41 cellular contexts compared by ENCODE assay signal in genomic region chr7:10436302-10436701, GRCh38.
"Had no signal": no experiment of that assay in that cellular context is flagged by ENCODE, and none has a peak within 500 bp of the region (broad histone marks: within the 10 kb centered on the region; RNA-seq: fewer than 3 reads in every experiment).

No MANE protein-coding gene starts in this region.

- H3K27ac ChIP-seq: adrenal gland, ascending aorta, body of pancreas, brain microvascular endothelial cell, breast epithelium, cardiac muscle cell had no signal

- FAIRE-seq: astrocyte, bronchial epithelial cell had no signal

- H3K4me1 Mint-ChIP-seq: activated naive CD4-positive, alpha-beta T cell treated with anti-CD3 and anti-CD28 coated beads, Interleukin-2, amount 10 ng/mL, durations not matched to agents 7 days and 5 days; activated naive CD4-positive, alpha-beta T cell treated with anti-CD3 and anti-CD28 coated beads, Interleukin-2, amount 50 U/mL, for 24 hours; activated naive CD8-positive, alpha-beta T cell treated with anti-CD3 and anti-CD28 coated beads for 36 hours; activated naive CD8-positive, alpha-beta T cell treated with anti-CD3 and anti-CD28 coated beads, Interleukin-2, amount 10 ng/mL, durations not matched to agents 7 days and 5 days; activated naive CD8-positive, alpha-beta T cell treated with anti-CD3 and anti-CD28 coated beads, Interleukin-2, amount 50 U/mL, for 24 hours; activated T-helper 17 cell treated with anti-CD3 and anti-CD28 coated beads, Interleukin-2, amount 50 U/mL, for 72 hours; brain; central memory CD8-positive, alpha-beta T cell had no signal

- H3K27ac Mint-ChIP-seq: activated naive CD4-positive, alpha-beta T cell treated with anti-CD3 and anti-CD28 coated beads for 36 hours; activated naive CD4-positive, alpha-beta T cell treated with anti-CD3 and anti-CD28 coated beads, Interleukin-2, amount 10 ng/mL, durations not matched to agents 7 days and 5 days; activated naive CD4-positive, alpha-beta T cell treated with anti-CD3 and anti-CD28 coated beads, Interleukin-2, amount 50 U/mL, for 24 hours; activated naive CD4-positive, alpha-beta T cell treated with anti-CD3 and anti-CD28 coated beads, Interleukin-2, amount 50 U/mL, for 72 hours; activated naive CD8-positive, alpha-beta T cell; activated naive CD8-positive, alpha-beta T cell treated with anti-CD3 and anti-CD28 coated beads for 36 hours; activated naive CD8-positive, alpha-beta T cell treated with anti-CD3 and anti-CD28 coated beads, Interleukin-2, amount 10 ng/mL, durations not matched to agents 7 days and 5 days; activated naive CD8-positive, alpha-beta T cell treated with anti-CD3 and anti-CD28 coated beads, Interleukin-2, amount 50 U/mL, for 24 hours; activated T-cell treated with anti-CD3 and anti-CD28 coated beads, Interleukin-2, amount 50 U/mL, for 24 hours; activated T-cell treated with anti-CD3 and anti-CD28 coated beads, Interleukin-2, amount 50 U/mL, for 72 hours; activated T-helper 1 cell treated with anti-CD3 and anti-CD28 coated beads, Interleukin-12 subunit alpha, Interleukin-12 subunit beta, Interleukin-2, Interleukin-4 antibody, amounts not matched to agents 30 ng/mL and 10 ng/mL and 1 ng/mL, durations not matched to agents 14 hours and 24 hours and 36 hours; activated T-helper 17 cell treated with anti-CD3 and anti-CD28 coated beads, Interleukin-2, amount 50 U/mL, for 72 hours; activated T-helper 2 cell treated with anti-CD3 and anti-CD28 coated beads, Interferon-gamma antibody, Interleukin-2, Interleukin-4, amounts not matched to agents 10 μg/mL and 5 μg/mL and 100 μg/mL, durations not matched to agents 14 hours and 24 hours and 36 hours; brain had no signal

- H3K36me3 Mint-ChIP-seq: activated naive CD4-positive, alpha-beta T cell treated with anti-CD3 and anti-CD28 coated beads, Interleukin-2, amount 10 ng/mL, durations not matched to agents 7 days and 5 days; activated naive CD4-positive, alpha-beta T cell treated with anti-CD3 and anti-CD28 coated beads, Interleukin-2, amount 50 U/mL, for 24 hours; activated naive CD4-positive, alpha-beta T cell treated with anti-CD3 and anti-CD28 coated beads, Interleukin-2, amount 50 U/mL, for 72 hours; activated naive CD8-positive, alpha-beta T cell; activated naive CD8-positive, alpha-beta T cell treated with anti-CD3 and anti-CD28 coated beads for 36 hours; activated naive CD8-positive, alpha-beta T cell treated with anti-CD3 and anti-CD28 coated beads, Interleukin-2, amount 10 ng/mL, durations not matched to agents 7 days and 5 days; brain had no signal

- H3K4me1 ChIP-seq: adrenal gland, ascending aorta, body of pancreas, breast epithelium had no signal

- H3K9me3 ChIP-seq: adrenal gland, ascending aorta, body of pancreas, breast epithelium had no signal

- H3K4me3 ChIP-seq: adrenal gland, ascending aorta, body of pancreas, breast epithelium, cardiac muscle cell had no signal

- H3K9me3 Mint-ChIP-seq: activated naive CD4-positive, alpha-beta T cell treated with anti-CD3 and anti-CD28 coated beads, Interleukin-2, amount 10 ng/mL, durations not matched to agents 7 days and 5 days; activated naive CD4-positive, alpha-beta T cell treated with anti-CD3 and anti-CD28 coated beads, Interleukin-2, amount 50 U/mL, for 24 hours; activated naive CD8-positive, alpha-beta T cell treated with anti-CD3 and anti-CD28 coated beads for 36 hours; activated naive CD8-positive, alpha-beta T cell treated with anti-CD3 and anti-CD28 coated beads, Interleukin-2, amount 10 ng/mL, durations not matched to agents 7 days and 5 days; activated T-helper 2 cell treated with anti-CD3 and anti-CD28 coated beads, Interferon-gamma antibody, Interleukin-2, Interleukin-4, amounts not matched to agents 10 μg/mL and 5 μg/mL and 100 μg/mL, durations not matched to agents 14 hours and 24 hours and 36 hours had no signal

- H3K36me3 ChIP-seq: adrenal gland, ascending aorta, brain microvascular endothelial cell, breast epithelium, cardiac muscle cell had no signal

- H3K27me3 ChIP-seq: adrenal gland, ascending aorta, body of pancreas, brain microvascular endothelial cell, breast epithelium, cardiac muscle cell had no signal

- H3K4me3 Mint-ChIP-seq: activated naive CD4-positive, alpha-beta T cell treated with anti-CD3 and anti-CD28 coated beads for 36 hours; activated naive CD4-positive, alpha-beta T cell treated with anti-CD3 and anti-CD28 coated beads, Interleukin-2, amount 10 ng/mL, durations not matched to agents 7 days and 5 days; activated naive CD4-positive, alpha-beta T cell treated with anti-CD3 and anti-CD28 coated beads, Interleukin-2, amount 50 U/mL, for 24 hours; activated naive CD8-positive, alpha-beta T cell; activated naive CD8-positive, alpha-beta T cell treated with anti-CD3 and anti-CD28 coated beads for 36 hours; activated naive CD8-positive, alpha-beta T cell treated with anti-CD3 and anti-CD28 coated beads, Interleukin-2, amount 10 ng/mL, durations not matched to agents 7 days and 5 days; activated naive CD8-positive, alpha-beta T cell treated with anti-CD3 and anti-CD28 coated beads, Interleukin-2, amount 50 U/mL, for 24 hours; activated T-cell treated with anti-CD3 and anti-CD28 coated beads, Interleukin-2, amount 50 U/mL, for 24 hours; activated T-cell treated with anti-CD3 and anti-CD28 coated beads, Interleukin-2, amount 50 U/mL, for 4 hours; activated T-cell treated with anti-CD3 and anti-CD28 coated beads, Interleukin-2, amount 50 U/mL, for 72 hours; activated T-helper 1 cell treated with anti-CD3 and anti-CD28 coated beads, Interleukin-12 subunit alpha, Interleukin-12 subunit beta, Interleukin-2, Interleukin-4 antibody, amounts not matched to agents 30 ng/mL and 10 ng/mL and 1 ng/mL, durations not matched to agents 14 hours and 24 hours and 36 hours; activated T-helper 17 cell treated with anti-CD3 and anti-CD28 coated beads, Interleukin-2, amount 50 U/mL, for 72 hours; brain; central memory CD8-positive, alpha-beta T cell had no signal

- ATAC-seq: activated naive CD4-positive, alpha-beta T cell treated with anti-CD3 and anti-CD28 coated beads, Interleukin-2, amount 50 U/mL, for 72 hours; activated naive CD8-positive, alpha-beta T cell treated with anti-CD3 and anti-CD28 coated beads, Interleukin-2, amount 50 U/mL, for 24 hours; activated T-cell treated with anti-CD3 and anti-CD28 coated beads, Interleukin-2, amount 50 U/mL, for 4 hours; activated T-cell treated with anti-CD3 and anti-CD28 coated beads, Interleukin-2, amount 50 U/mL, for 72 hours; activated T-helper 17 cell treated with anti-CD3 and anti-CD28 coated beads, Interleukin-2, amount 50 U/mL, for 72 hours; body of pancreas had no signal

- H3K27me3 Mint-ChIP-seq: activated naive CD4-positive, alpha-beta T cell treated with anti-CD3 and anti-CD28 coated beads, Interleukin-2, amount 10 ng/mL, durations not matched to agents 7 days and 5 days; activated naive CD4-positive, alpha-beta T cell treated with anti-CD3 and anti-CD28 coated beads, Interleukin-2, amount 50 U/mL, for 24 hours; activated naive CD8-positive, alpha-beta T cell treated with anti-CD3 and anti-CD28 coated beads for 36 hours; activated naive CD8-positive, alpha-beta T cell treated with anti-CD3 and anti-CD28 coated beads, Interleukin-2, amount 10 ng/mL, durations not matched to agents 7 days and 5 days; activated naive CD8-positive, alpha-beta T cell treated with anti-CD3 and anti-CD28 coated beads, Interleukin-2, amount 50 U/mL, for 24 hours; activated T-cell treated with anti-CD3 and anti-CD28 coated beads, Interleukin-2, amount 50 U/mL, for 24 hours; activated T-helper 17 cell treated with anti-CD3 and anti-CD28 coated beads, Interleukin-2, amount 50 U/mL, for 72 hours; central memory CD8-positive, alpha-beta T cell had no signal

- DNase-seq: activated effector memory CD4-positive, alpha-beta T cell treated with anti-CD3 and anti-CD28 coated beads, Interleukin-2, amount 50 U/mL, for 16 hours; activated effector memory CD4-positive, alpha-beta T cell treated with Interleukin-2 at 50 U/mL for 16 hours; activated gamma-delta T cell; activated gamma-delta T cell treated with Interleukin-2 at 50 U/mL for 16 hours; activated naive CD4-positive, alpha-beta T cell; activated naive CD4-positive, alpha-beta T cell treated with anti-CD3 and anti-CD28 coated beads for 36 hours; activated naive CD4-positive, alpha-beta T cell treated with anti-CD3 and anti-CD28 coated beads, Interleukin-2, amount 10 ng/mL, durations not matched to agents 7 days and 5 days; activated naive CD4-positive, alpha-beta T cell treated with anti-CD3 and anti-CD28 coated beads, Interleukin-2, amount 50 U/mL, for 16 hours; activated naive CD4-positive, alpha-beta T cell treated with Interleukin-2 at 50 U/mL for 16 hours; activated naive CD8-positive, alpha-beta T cell treated with anti-CD3 and anti-CD28 coated beads for 36 hours; activated naive CD8-positive, alpha-beta T cell treated with anti-CD3 and anti-CD28 coated beads, Interleukin-2, amount 10 ng/mL, durations not matched to agents 7 days and 5 days; activated naive CD8-positive, alpha-beta T cell treated with anti-CD3 and anti-CD28 coated beads, Interleukin-2, amount 50 U/mL, for 24 hours; activated T-cell treated with anti-CD3 and anti-CD28 coated beads for 4 hours; activated T-cell treated with anti-CD3 and anti-CD28 coated beads, Interleukin-2, amount 50 U/mL, for 1 hour; activated T-cell treated with anti-CD3 and anti-CD28 coated beads, Interleukin-2, amount 50 U/mL, for 24 hours; activated T-cell treated with anti-CD3 and anti-CD28 coated beads, Interleukin-2, amount 50 U/mL, for 4 hours; activated T-cell treated with anti-CD3 and anti-CD28 coated beads, Interleukin-2, amount 50 U/mL, for 48 hours; activated T-cell treated with anti-CD3 and anti-CD28 coated beads, Interleukin-2, amount 50 U/mL, for 72 hours; adrenal gland; amniotic stem cell; amygdala; anterior cingulate cortex; aorta; body of pancreas; brain microvascular endothelial cell; caudate nucleus; central memory CD4-positive, alpha-beta T cell; cerebellar nuclear complex had no signal
